In genomic region chr6:56527934-56528333, GRCh38 we compare ENCODE assay signal across 21 cellular contexts.
A peak's percentile ranks its signal among the peaks of the same experiment; 100 is the strongest.
DNase-seq lines count a peak whose midpoint lies in the region; ATAC-seq, FAIRE-seq and TF ChIP-seq lines count a peak whose summit lies in the region.
"Had no signal": no experiment of that assay in that cellular context is flagged by ENCODE, and none has a peak within 500 bp of the region (broad histone marks: within the 10 kb centered on the region; RNA-seq: fewer than 3 reads in every experiment).

No MANE protein-coding gene starts in this region.

- H2AK5ac ChIP-seq in mesenchymal stem cell (ENCODE audit: low read length, severe bottlenecking): no peak overlapping the region

- no peaks in the 10 kb centered on the region for H3K9me3 Mint-ChIP-seq in astrocyte (ENCODE audit: unreplicated experiment)
- H3K9me3 Mint-ChIP-seq in activated T-cell treated with anti-CD3 and anti-CD28 coated beads, Interleukin-2, amount 50 U/mL, for 72 hours: no peaks in the 10 kb centered on the region
- H3K9me3 Mint-ChIP-seq: activated CD4-positive, alpha-beta T cell treated with anti-CD3 and anti-CD28 coated beads, Interleukin-2, amount 10 ng/mL, durations not matched to agents 7 days and 5 days had no signal

- no peak overlapping the region for H2BK12ac ChIP-seq in mesenchymal stem cell (ENCODE audit: low read length in 2 of 2)

- H3K9me3 ChIP-seq in HEK293 (ENCODE audit: control insufficient read depth, insufficient read depth, low read depth, low read length) (no peaks in the 10 kb centered on the region), astrocyte (ENCODE audit: insufficient read depth, low read depth, low read length) (no peaks in the 10 kb centered on the region), mesenchymal stem cell (ENCODE audit: control insufficient read depth, low read length) (no peaks in the 10 kb centered on the region), stomach smooth muscle (ENCODE audit: control insufficient read depth in 2 of 2, low read length in 2 of 2) (no peaks in the 10 kb centered on the region), small intestine (ENCODE audit: control insufficient read depth, low read depth) (no peaks in the 10 kb centered on the region)
- H3K9me3 ChIP-seq: neutrophil, Peyer's patch had no signal

- TF ChIP-seq CTCF in HEK293 (tag by site-specific recombination; IDR thresholded peaks at IDR 0.05) (no peak), astrocyte (IDR thresholded peaks at IDR 0.05; ENCODE audit: insufficient read depth, low read depth, low read length) (no peak)

- no peak overlapping the region for H2BK15ac ChIP-seq in mesenchymal stem cell (ENCODE audit: low read depth, poor library complexity, severe bottlenecking)

- no peak overlapping the region for H3K4ac ChIP-seq in mesenchymal stem cell (ENCODE audit: low read depth in 1 of 2, low read length in 2 of 2)

- H2BK120ac ChIP-seq in mesenchymal stem cell (ENCODE audit: low read depth, low read length): no peak overlapping the region

- no peak overlapping the region for H2BK5ac ChIP-seq in mesenchymal stem cell (ENCODE audit: low read depth, low read length, poor library complexity, severe bottlenecking)

- H3K23ac ChIP-seq in mesenchymal stem cell (ENCODE audit: low read length in 2 of 2): no peak overlapping the region

- no peak overlapping the region for H4K8ac ChIP-seq in mesenchymal stem cell (ENCODE audit: low read length)

- H3K4me3 Mint-ChIP-seq in astrocyte (ENCODE audit: unreplicated experiment): no peak overlapping the region
- no peak overlapping the region for H3K4me3 Mint-ChIP-seq in activated T-cell treated with anti-CD3 and anti-CD28 coated beads, Interleukin-2, amount 50 U/mL, for 72 hours
- H3K4me3 Mint-ChIP-seq: activated CD4-positive, alpha-beta T cell treated with anti-CD3 and anti-CD28 coated beads, Interleukin-2, amount 10 ng/mL, durations not matched to agents 7 days and 5 days; central memory CD8-positive, alpha-beta T cell had no signal

- H4K91ac ChIP-seq in mesenchymal stem cell (ENCODE audit: low read length): no peak overlapping the region

- ATAC-seq in GM21737 (IDR thresholded peaks at IDR 0.05; ENCODE audit: unreplicated experiment): no peak
- ATAC-seq in activated T-cell treated with anti-CD3 and anti-CD28 coated beads, Interleukin-2, amount 50 U/mL, for 72 hours (replicated peaks in 1 of 2): no peak
- ATAC-seq: stimulated activated naive CD8-positive, alpha-beta T cell treated with anti-CD3 and anti-CD28 coated beads, Interleukin-15, Interleukin-2, amounts not matched to agents 100 U/mL and 50 U/mL, for 24 hours had no signal

- DNase-seq in astrocyte (ENCODE audit: low read depth) (no peak), mesenchymal stem cell (no peak), small intestine (no peak), NCI-H82 treated with DMSO at 0.1 percent for 48 hours (lab: John Stamatoyannopoulos, UW; ENCODE audit: unreplicated experiment) (no peak)
- DNase-seq in activated T-cell treated with anti-CD3 and anti-CD28 coated beads, Interleukin-2, amount 50 U/mL, for 72 hours: no peak
- DNase-seq: activated CD4-positive, alpha-beta T cell treated with anti-CD3 and anti-CD28 coated beads, Interleukin-2, amount 10 ng/mL, durations not matched to agents 7 days and 5 days; activated CD8-positive, alpha-beta memory T cell treated with anti-CD3 and anti-CD28 coated beads, Interleukin-2, amount 50 U/mL, for 4 hours; activated effector memory CD4-positive, alpha-beta T cell treated with anti-CD3 and anti-CD28 coated beads, Interleukin-2, amount 50 U/mL, for 16 hours; effector CD8-positive, alpha-beta T cell; NCI-H1417 treated with DMSO at 0.1 percent for 48 hours; NCI-H2171; NCI-H82; Peyer's patch; stimulated activated naive CD8-positive, alpha-beta T cell treated with anti-CD3 and anti-CD28 coated beads, Interleukin-15, Interleukin-2, amounts not matched to agents 100 U/mL and 50 U/mL, for 24 hours had no signal

- FAIRE-seq in astrocyte (lab: Jason Lieb, UNC): peak; percentile 9
- no peak for FAIRE-seq in small intestine (lab: Jason Lieb, UNC)
- FAIRE-seq: keratinocyte had no signal

- no peak overlapping the region for H3K14ac ChIP-seq in mesenchymal stem cell (ENCODE audit: low read length in 2 of 2)

- H3K27me3 Mint-ChIP-seq in astrocyte (ENCODE audit: low read depth, unreplicated experiment): no peaks in the 10 kb centered on the region
- no peaks in the 10 kb centered on the region for H3K27me3 Mint-ChIP-seq in activated T-cell treated with anti-CD3 and anti-CD28 coated beads, Interleukin-2, amount 50 U/mL, for 72 hours (ENCODE audit: low read depth)
- H3K27me3 Mint-ChIP-seq: activated CD4-positive, alpha-beta T cell treated with anti-CD3 and anti-CD28 coated beads, Interleukin-2, amount 10 ng/mL, durations not matched to agents 7 days and 5 days; central memory CD8-positive, alpha-beta T cell had no signal

- peaks cover 12% of the 10 kb centered on the region for H3K79me1 ChIP-seq in mesenchymal stem cell (replicated peaks; ENCODE audit: low read length, poor library complexity, severe bottlenecking)

- H3K27ac Mint-ChIP-seq in astrocyte (ENCODE audit: unreplicated experiment): peak overlapping the region; percentile 75
- no peak overlapping the region for H3K27ac Mint-ChIP-seq in activated T-cell treated with anti-CD3 and anti-CD28 coated beads, Interleukin-2, amount 50 U/mL, for 72 hours
- H3K27ac Mint-ChIP-seq: activated CD4-positive, alpha-beta T cell treated with anti-CD3 and anti-CD28 coated beads, Interleukin-2, amount 10 ng/mL, durations not matched to agents 7 days and 5 days had no signal

- H3K4me1 Mint-ChIP-seq in astrocyte (ENCODE audit: low read depth, unreplicated experiment): peaks cover 61% of the 10 kb centered on the region
- H3K4me1 Mint-ChIP-seq in activated T-cell treated with anti-CD3 and anti-CD28 coated beads, Interleukin-2, amount 50 U/mL, for 72 hours (ENCODE audit: low read depth): no peaks in the 10 kb centered on the region
- H3K4me1 Mint-ChIP-seq: activated CD4-positive, alpha-beta T cell treated with anti-CD3 and anti-CD28 coated beads, Interleukin-2, amount 10 ng/mL, durations not matched to agents 7 days and 5 days; central memory CD8-positive, alpha-beta T cell had no signal

- peaks cover 12 to 38% of the 10 kb centered on the region in 2 experiments; a peak in 2 of 3 replicates for H3K36me3 ChIP-seq in HEK293 (ENCODE audit: control insufficient read depth in 2 of 2, insufficient read depth in 1 of 2, low read length in 2 of 2)
- peaks cover 31% of the 10 kb centered on the region for H3K36me3 ChIP-seq in astrocyte (ENCODE audit: insufficient read depth, low read length)
- peaks cover 3 to 66% of the 10 kb centered on the region in 2 experiments for H3K36me3 ChIP-seq in mesenchymal stem cell (ENCODE audit: control insufficient read depth in 1 of 2, insufficient read depth in 2 of 2, low read depth in 1 of 2, low read length in 2 of 2)
- peaks cover 18 to 41% of the 10 kb centered on the region in 2 donors for H3K36me3 ChIP-seq in stomach smooth muscle (ENCODE audit: control insufficient read depth in 2 of 2, insufficient read depth in 2 of 2, low read length in 2 of 2)
- peaks cover 0 to 19% of the 10 kb centered on the region in 2 donors for H3K36me3 ChIP-seq in small intestine (ENCODE audit: control insufficient read depth in 2 of 2, insufficient read depth in 2 of 2, low read length in 2 of 2)
- H3K36me3 ChIP-seq: neutrophil had no signal

- H2AFZ ChIP-seq in astrocyte (ENCODE audit: low read depth, low read length): no peak overlapping the region
- no peak overlapping the region for H2AFZ ChIP-seq in mesenchymal stem cell (ENCODE audit: low read depth, low read length)
- H2AFZ ChIP-seq: hepatocyte had no signal

- no peak overlapping the region for H3K18ac ChIP-seq in mesenchymal stem cell (ENCODE audit: low read depth in 1 of 2, low read length in 2 of 2)

- POLR2A ChIA-PET in HEK293 (lab: Yijun Ruan, JAX): interaction anchor here (1.2 kb wide), 1 partner anchor 15 kb away, joined by 3 read pairs; no protein-coding TSS in a partner anchor

- H3K9ac ChIP-seq in astrocyte (ENCODE audit: low read length): peak overlapping the region; percentile 78
- peak overlapping the region; percentile 85 for H3K9ac ChIP-seq in mesenchymal stem cell (ENCODE audit: low read length)
- H3K9ac ChIP-seq in stomach smooth muscle (ENCODE audit: low read length in 2 of 2): no peak overlapping the region

- H3K4me2 ChIP-seq in astrocyte (ENCODE audit: low read length) (peak overlapping the region; percentile 61), mesenchymal stem cell (ENCODE audit: low read length, poor library complexity, severe bottlenecking) (no peak overlapping the region)
- H3K4me2 ChIP-seq: hepatocyte had no signal

- H3K27me3 ChIP-seq in astrocyte (ENCODE audit: insufficient read depth, low read length): no peaks in the 10 kb centered on the region
- H3K27me3 ChIP-seq in mesenchymal stem cell (ENCODE audit: control insufficient read depth in 1 of 2, insufficient read depth in 1 of 2, low read length in 2 of 2): no peaks in the 10 kb centered on the region
- no peaks in the 10 kb centered on the region for H3K27me3 ChIP-seq in stomach smooth muscle (ENCODE audit: control insufficient read depth in 1 of 2, insufficient read depth in 2 of 2, low read length in 2 of 2)
- H3K27me3 ChIP-seq in small intestine (ENCODE audit: control insufficient read depth in 2 of 2, insufficient read depth in 2 of 2, low read length in 2 of 2): no peaks in the 10 kb centered on the region
- H3K27me3 ChIP-seq: hepatocyte, neutrophil, Peyer's patch had no signal

- H4K20me1 ChIP-seq in astrocyte (ENCODE audit: insufficient read depth, low read length): no peaks in the 10 kb centered on the region

- peaks cover 10% of the 10 kb centered on the region for H3K36me3 Mint-ChIP-seq in astrocyte (ENCODE audit: low read depth, unreplicated experiment)
- H3K36me3 Mint-ChIP-seq in activated T-cell treated with anti-CD3 and anti-CD28 coated beads, Interleukin-2, amount 50 U/mL, for 72 hours (ENCODE audit: insufficient read depth in 2 of 2): no peaks in the 10 kb centered on the region

- H3K79me2 ChIP-seq in astrocyte (ENCODE audit: insufficient read depth, low read length): peaks cover 16% of the 10 kb centered on the region

- H3K27ac ChIP-seq in HEK293 (ENCODE audit: extremely low read depth, low read depth, low read length) (no peak overlapping the region), astrocyte (ENCODE audit: low read depth, low read length) (peak overlapping the region; percentile 95), mesenchymal stem cell (ENCODE audit: low read length, poor library complexity, severe bottlenecking) (no peak overlapping the region), stomach smooth muscle (ENCODE audit: low read length) (peak overlapping the region; percentile 6), small intestine (ENCODE audit: low read depth in 1 of 2, low read length in 1 of 2) (no peak overlapping the region)
- H3K27ac ChIP-seq: hepatocyte, neutrophil, Peyer's patch had no signal

- no peak overlapping the region for H3K4me3 ChIP-seq in HEK293 (ENCODE audit: low read depth, low read length)
- no peak overlapping the region for H3K4me3 ChIP-seq in astrocyte (ENCODE audit: insufficient read depth, low read depth, low read length)
- peak overlapping the region in 1 of 2 experiments; percentile 17 for H3K4me3 ChIP-seq in mesenchymal stem cell (ENCODE audit: insufficient read depth in 1 of 2, low read depth in 1 of 2, low read length in 2 of 2)
- no peak overlapping the region for H3K4me3 ChIP-seq in stomach smooth muscle (ENCODE audit: low read length in 2 of 2)
- H3K4me3 ChIP-seq in small intestine (ENCODE audit: low read depth in 1 of 2, low read length in 2 of 2): no peak overlapping the region
- H3K4me3 ChIP-seq: hepatocyte, Peyer's patch had no signal

- CTCF ChIA-PET in HEK293 (lab: Yijun Ruan, JAX): interaction anchor here (1.0 to 2.0 kb wide), 5 partner anchors 13 to 214 kb away, joined by 4 to 8 read pairs (median 4); no protein-coding TSS in a partner anchor

- peaks cover 36% of the 10 kb centered on the region for H3K4me1 ChIP-seq in HEK293 (ENCODE audit: control insufficient read depth, insufficient read depth, low read length)
- H3K4me1 ChIP-seq in astrocyte (ENCODE audit: insufficient read depth, low read length): peaks cover 43% of the 10 kb centered on the region
- H3K4me1 ChIP-seq in mesenchymal stem cell (ENCODE audit: control insufficient read depth, insufficient read depth, low read depth, low read length): peaks cover 2% of the 10 kb centered on the region
- H3K4me1 ChIP-seq in stomach smooth muscle (ENCODE audit: control insufficient read depth, insufficient read depth, low read length): peaks cover 14% of the 10 kb centered on the region
- no peaks in the 10 kb centered on the region for H3K4me1 ChIP-seq in small intestine (ENCODE audit: control insufficient read depth in 2 of 2, insufficient read depth in 1 of 2, low read depth in 1 of 2, low read length in 1 of 2)
- H3K4me1 ChIP-seq: Peyer's patch had no signal

Comparison
In these comparisons a context has a peak if more than half of its experiments do, and no peak if none do; other contexts are left out.
1. H3K27ac ChIP-seq: peak in astrocyte (single experiment) and stomach smooth muscle (single experiment); none in HEK293 (single experiment), mesenchymal stem cell (single experiment) and small intestine (0 of 2).
2. H3K9ac ChIP-seq: peak in astrocyte (single experiment) and mesenchymal stem cell (single experiment); none in stomach smooth muscle (0 of 2).